Comparison of ENCODE assay signal across 1 cellular context in the genomic region with DNA sequence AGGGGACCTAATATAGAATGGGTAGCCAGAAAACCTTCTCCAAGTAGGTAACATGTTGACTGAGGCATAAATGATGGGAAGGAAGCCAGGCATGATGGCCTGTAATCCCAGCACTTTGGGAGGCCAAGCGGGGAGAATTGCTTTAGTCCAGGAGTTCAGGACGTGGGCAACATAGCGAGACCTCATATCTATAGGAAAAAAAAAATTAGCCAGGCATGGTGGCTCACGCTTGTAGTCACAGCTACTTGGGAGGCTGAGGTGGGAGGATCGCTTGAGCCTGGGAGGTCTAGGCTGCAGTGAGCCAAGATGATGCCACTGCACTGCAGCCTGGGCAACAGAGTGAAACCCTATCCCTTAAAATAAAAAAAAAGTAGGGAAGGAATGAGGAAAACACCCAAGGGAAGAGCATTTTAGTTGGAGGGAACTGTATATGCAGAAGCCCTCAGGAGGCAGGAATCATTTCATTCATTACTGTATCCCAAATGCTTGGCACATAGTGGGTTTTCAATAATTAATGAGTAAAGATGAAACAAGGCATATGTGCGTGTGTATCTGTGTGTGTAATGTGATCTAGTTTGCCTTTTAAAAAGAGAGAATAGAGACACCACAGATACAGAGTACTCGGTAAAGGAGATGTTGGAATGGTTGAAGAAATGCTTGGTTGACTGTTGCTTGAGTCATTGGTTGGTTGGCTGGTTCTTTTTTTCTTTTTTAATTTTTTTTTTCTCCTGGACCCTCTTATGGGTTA.
TF ChIP-seq lines count a peak whose summit lies in the region.

No MANE protein-coding gene starts in this region.

TF ChIP-seq in GM23338, 12 proteins besides CTCF, POLR2A, EP300 and RAD21 (continued from another document):
- TF ChIP-seq, protein P1, sequence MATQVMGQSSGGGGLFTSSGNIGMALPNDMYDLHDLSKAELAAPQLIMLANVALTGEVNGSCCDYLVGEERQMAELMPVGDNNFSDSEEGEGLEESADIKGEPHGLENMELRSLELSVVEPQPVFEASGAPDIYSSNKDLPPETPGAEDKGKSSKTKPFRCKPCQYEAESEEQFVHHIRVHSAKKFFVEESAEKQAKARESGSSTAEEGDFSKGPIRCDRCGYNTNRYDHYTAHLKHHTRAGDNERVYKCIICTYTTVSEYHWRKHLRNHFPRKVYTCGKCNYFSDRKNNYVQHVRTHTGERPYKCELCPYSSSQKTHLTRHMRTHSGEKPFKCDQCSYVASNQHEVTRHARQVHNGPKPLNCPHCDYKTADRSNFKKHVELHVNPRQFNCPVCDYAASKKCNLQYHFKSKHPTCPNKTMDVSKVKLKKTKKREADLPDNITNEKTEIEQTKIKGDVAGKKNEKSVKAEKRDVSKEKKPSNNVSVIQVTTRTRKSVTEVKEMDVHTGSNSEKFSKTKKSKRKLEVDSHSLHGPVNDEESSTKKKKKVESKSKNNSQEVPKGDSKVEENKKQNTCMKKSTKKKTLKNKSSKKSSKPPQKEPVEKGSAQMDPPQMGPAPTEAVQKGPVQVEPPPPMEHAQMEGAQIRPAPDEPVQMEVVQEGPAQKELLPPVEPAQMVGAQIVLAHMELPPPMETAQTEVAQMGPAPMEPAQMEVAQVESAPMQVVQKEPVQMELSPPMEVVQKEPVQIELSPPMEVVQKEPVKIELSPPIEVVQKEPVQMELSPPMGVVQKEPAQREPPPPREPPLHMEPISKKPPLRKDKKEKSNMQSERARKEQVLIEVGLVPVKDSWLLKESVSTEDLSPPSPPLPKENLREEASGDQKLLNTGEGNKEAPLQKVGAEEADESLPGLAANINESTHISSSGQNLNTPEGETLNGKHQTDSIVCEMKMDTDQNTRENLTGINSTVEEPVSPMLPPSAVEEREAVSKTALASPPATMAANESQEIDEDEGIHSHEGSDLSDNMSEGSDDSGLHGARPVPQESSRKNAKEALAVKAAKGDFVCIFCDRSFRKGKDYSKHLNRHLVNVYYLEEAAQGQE (IDR thresholded peaks at IDR 0.05; ENCODE audit: unreplicated experiment): no peak
- TF ChIP-seq ZNF331 (CRISPR knock-in tag; IDR thresholded peaks at IDR 0.05; ENCODE audit: low read depth): no peak
- no peak for TF ChIP-seq JUNB (IDR thresholded peaks at IDR 0.05; ENCODE audit: unreplicated experiment)
- no peak for TF ChIP-seq POLR2AphosphoS5 (IDR thresholded peaks at IDR 0.05; ENCODE audit: low read depth)
